37 cellular contexts compared by ENCODE assay signal in the genomic region with DNA sequence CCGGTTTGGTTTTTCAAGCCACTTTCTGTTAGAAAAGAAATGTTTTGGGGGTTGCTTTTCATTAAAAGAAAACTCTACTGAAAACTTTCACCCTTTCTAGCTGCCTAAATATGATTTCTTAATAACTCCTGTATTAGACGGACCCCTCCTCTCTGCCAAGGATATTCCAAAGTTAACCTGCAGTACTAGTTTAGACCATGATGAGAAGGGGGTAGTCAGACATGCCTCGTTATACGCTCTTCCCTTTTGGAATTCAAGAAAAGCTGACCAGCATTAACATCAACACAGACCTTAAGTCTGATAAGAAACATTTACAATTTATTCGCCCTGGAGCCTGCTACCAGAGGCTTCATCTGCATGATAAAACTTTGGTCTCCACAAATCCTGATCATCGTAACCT. TPM values are rescaled to one million over a fixed set of nuclear protein-coding genes. Genes with fewer than 3 reads are reported as not detected.
"Had no signal": no experiment of that assay in that cellular context is flagged by ENCODE, and none has a peak within 500 bp of the region (broad histone marks: within the 10 kb centered on the region; RNA-seq: fewer than 3 reads in every experiment).

No MANE protein-coding gene starts in this region.

- H3K9me3 ChIP-seq: adrenal gland, body of pancreas, breast epithelium had no signal

- H3K4me1 Mint-ChIP-seq: activated CD4-positive, alpha-beta T cell treated with anti-CD3 and anti-CD28 coated beads for 36 hours; activated CD4-positive, alpha-beta T cell treated with anti-CD3 and anti-CD28 coated beads, Interleukin-2, amount 10 ng/mL, durations not matched to agents 24 days and 14 days; activated naive CD8-positive, alpha-beta T cell treated with anti-CD3 and anti-CD28 coated beads for 36 hours; activated T-helper 17 cell treated with anti-CD3 and anti-CD28 coated beads, Interleukin-2, amount 50 U/mL, for 72 hours had no signal

- H3K27me3 Mint-ChIP-seq: activated CD4-positive, alpha-beta memory T cell treated with anti-CD3 and anti-CD28 coated beads for 36 hours; activated CD4-positive, alpha-beta T cell treated with anti-CD3 and anti-CD28 coated beads for 36 hours; activated CD8-positive, alpha-beta T cell treated with anti-CD3 and anti-CD28 coated beads for 36 hours; activated naive CD8-positive, alpha-beta T cell treated with anti-CD3 and anti-CD28 coated beads for 36 hours had no signal

- H3K27ac ChIP-seq: adrenal gland, body of pancreas, brain microvascular endothelial cell, breast epithelium, VCaP had no signal

- DNase-seq: activated CD4-positive, alpha-beta memory T cell treated with anti-CD3 and anti-CD28 coated beads for 36 hours; activated CD4-positive, alpha-beta T cell treated with anti-CD3 and anti-CD28 coated beads for 1 hour; activated CD4-positive, alpha-beta T cell treated with anti-CD3 and anti-CD28 coated beads for 36 hours; activated CD4-positive, alpha-beta T cell treated with anti-CD3 and anti-CD28 coated beads, Interleukin-2, amount 10 ng/mL, durations not matched to agents 24 days and 14 days; activated CD4-positive, alpha-beta T cell treated with anti-CD3 and anti-CD28 coated beads, Interleukin-2, amount 50 U/mL, for 1 hour; activated CD4-positive, alpha-beta T cell treated with anti-CD3 and anti-CD28 coated beads, Interleukin-2, amount 50 U/mL, for 4 hours; activated CD4-positive, CD25-positive, alpha-beta regulatory T cell; activated CD8-positive, alpha-beta memory T cell treated with anti-CD3 and anti-CD28 coated beads, Interleukin-2, amount 50 U/mL, for 4 hours; activated CD8-positive, alpha-beta T cell treated with anti-CD3 and anti-CD28 coated beads for 36 hours; activated effector memory CD4-positive, alpha-beta T cell treated with anti-CD3 and anti-CD28 coated beads, Interleukin-2, amount 50 U/mL, for 16 hours; activated gamma-delta T cell treated with Interleukin-2 at 50 U/mL for 16 hours; activated naive CD4-positive, alpha-beta T cell; activated naive CD4-positive, alpha-beta T cell treated with anti-CD3 and anti-CD28 coated beads for 36 hours; activated naive CD4-positive, alpha-beta T cell treated with anti-CD3 and anti-CD28 coated beads, Interleukin-2, amount 50 U/mL, for 16 hours; activated naive CD8-positive, alpha-beta T cell treated with anti-CD3 and anti-CD28 coated beads for 36 hours; activated T-cell treated with anti-CD3 and anti-CD28 coated beads for 4 hours; activated T-cell treated with anti-CD3 and anti-CD28 coated beads, Interleukin-2, amount 50 U/mL, for 1 hour; activated T-cell treated with anti-CD3 and anti-CD28 coated beads, Interleukin-2, amount 50 U/mL, for 4 hours; activated T-cell treated with anti-CD3 and anti-CD28 coated beads, Interleukin-2, amount 50 U/mL, for 72 hours; adrenal gland; amniotic stem cell; aorta; body of pancreas; brain microvascular endothelial cell; central memory CD4-positive, alpha-beta T cell; T-helper 2 cell; T-helper 9 cell had no signal

- H3K36me3 Mint-ChIP-seq: activated CD4-positive, alpha-beta memory T cell treated with anti-CD3 and anti-CD28 coated beads for 36 hours; activated naive CD4-positive, alpha-beta T cell treated with anti-CD3 and anti-CD28 coated beads, Interleukin-2, amount 50 U/mL, for 72 hours; activated naive CD8-positive, alpha-beta T cell treated with anti-CD3 and anti-CD28 coated beads for 36 hours had no signal

- H3K27ac Mint-ChIP-seq: activated CD4-positive, alpha-beta memory T cell treated with anti-CD3 and anti-CD28 coated beads for 36 hours; activated CD4-positive, alpha-beta T cell treated with anti-CD3 and anti-CD28 coated beads for 36 hours; activated CD4-positive, alpha-beta T cell treated with anti-CD3 and anti-CD28 coated beads, Interleukin-2, amount 10 ng/mL, durations not matched to agents 24 days and 14 days; activated CD8-positive, alpha-beta T cell treated with anti-CD3 and anti-CD28 coated beads for 36 hours; activated naive CD4-positive, alpha-beta T cell treated with anti-CD3 and anti-CD28 coated beads for 36 hours; activated naive CD4-positive, alpha-beta T cell treated with anti-CD3 and anti-CD28 coated beads, Interleukin-2, amount 50 U/mL, for 72 hours; activated naive CD8-positive, alpha-beta T cell treated with anti-CD3 and anti-CD28 coated beads for 36 hours; activated T-cell treated with anti-CD3 and anti-CD28 coated beads, Interleukin-2, amount 50 U/mL, for 72 hours; activated T-helper 1 cell treated with anti-CD3 and anti-CD28 coated beads, Interleukin-12 subunit alpha, Interleukin-12 subunit beta, Interleukin-2, Interleukin-4 antibody, amounts not matched to agents 30 ng/mL and 10 ng/mL and 1 ng/mL, durations not matched to agents 14 hours and 24 hours and 36 hours; activated T-helper 17 cell treated with anti-CD3 and anti-CD28 coated beads, Interleukin-2, amount 50 U/mL, for 72 hours; T-helper 2 cell treated with Interferon-gamma antibody and Interleukin-4, amounts not matched to agents 5 μg/mL and 100 μg/mL, for 36 hours had no signal

- H3K4me3 Mint-ChIP-seq: activated CD4-positive, alpha-beta memory T cell treated with anti-CD3 and anti-CD28 coated beads for 36 hours; activated CD4-positive, alpha-beta T cell treated with anti-CD3 and anti-CD28 coated beads for 36 hours; activated CD4-positive, alpha-beta T cell treated with anti-CD3 and anti-CD28 coated beads, Interleukin-2, amount 10 ng/mL, durations not matched to agents 24 days and 14 days; activated CD8-positive, alpha-beta T cell treated with anti-CD3 and anti-CD28 coated beads for 36 hours; activated naive CD4-positive, alpha-beta T cell treated with anti-CD3 and anti-CD28 coated beads for 36 hours; activated naive CD8-positive, alpha-beta T cell treated with anti-CD3 and anti-CD28 coated beads for 36 hours; activated T-cell treated with anti-CD3 and anti-CD28 coated beads, Interleukin-2, amount 50 U/mL, for 4 hours; activated T-cell treated with anti-CD3 and anti-CD28 coated beads, Interleukin-2, amount 50 U/mL, for 72 hours; activated T-helper 1 cell treated with anti-CD3 and anti-CD28 coated beads, Interleukin-12 subunit alpha, Interleukin-12 subunit beta, Interleukin-2, Interleukin-4 antibody, amounts not matched to agents 30 ng/mL and 10 ng/mL and 1 ng/mL, durations not matched to agents 14 hours and 24 hours and 36 hours; activated T-helper 17 cell treated with anti-CD3 and anti-CD28 coated beads, Interleukin-2, amount 50 U/mL, for 72 hours; T-helper 2 cell treated with Interferon-gamma antibody and Interleukin-4, amounts not matched to agents 5 μg/mL and 100 μg/mL, for 36 hours had no signal

- H3K27me3 ChIP-seq: adrenal gland, body of pancreas, brain microvascular endothelial cell, breast epithelium had no signal

- H3K9me3 Mint-ChIP-seq: activated CD4-positive, alpha-beta T cell treated with anti-CD3 and anti-CD28 coated beads, Interleukin-2, amount 10 ng/mL, durations not matched to agents 24 days and 14 days; activated CD8-positive, alpha-beta T cell treated with anti-CD3 and anti-CD28 coated beads for 36 hours; activated naive CD4-positive, alpha-beta T cell treated with anti-CD3 and anti-CD28 coated beads for 36 hours; activated naive CD4-positive, alpha-beta T cell treated with anti-CD3 and anti-CD28 coated beads, Interleukin-2, amount 50 U/mL, for 72 hours; activated naive CD8-positive, alpha-beta T cell treated with anti-CD3 and anti-CD28 coated beads for 36 hours; activated T-cell treated with anti-CD3 and anti-CD28 coated beads, Interleukin-2, amount 50 U/mL, for 4 hours; activated T-cell treated with anti-CD3 and anti-CD28 coated beads, Interleukin-2, amount 50 U/mL, for 72 hours; activated T-helper 1 cell treated with anti-CD3 and anti-CD28 coated beads, Interleukin-12 subunit alpha, Interleukin-12 subunit beta, Interleukin-2, Interleukin-4 antibody, amounts not matched to agents 30 ng/mL and 10 ng/mL and 1 ng/mL, durations not matched to agents 14 hours and 24 hours and 36 hours; activated T-helper 17 cell treated with anti-CD3 and anti-CD28 coated beads, Interleukin-2, amount 50 U/mL, for 72 hours; T-helper 2 cell treated with Interferon-gamma antibody and Interleukin-4, amounts not matched to agents 5 μg/mL and 100 μg/mL, for 36 hours had no signal

- ATAC-seq: activated CD4-positive, alpha-beta T cell treated with anti-CD3 and anti-CD28 coated beads for 36 hours; activated CD4-positive, CD25-positive, alpha-beta regulatory T cell treated with anti-CD3 and anti-CD28 coated beads, Interleukin-2, amount 50 U/mL, for 24 hours; activated CD8-positive, alpha-beta T cell treated with anti-CD3 and anti-CD28 coated beads for 36 hours; activated naive CD4-positive, alpha-beta T cell treated with anti-CD3 and anti-CD28 coated beads, Interleukin-2, amount 50 U/mL, for 72 hours; activated T-cell treated with anti-CD3 and anti-CD28 coated beads, Interleukin-2, amount 50 U/mL, for 4 hours; activated T-cell treated with anti-CD3 and anti-CD28 coated beads, Interleukin-2, amount 50 U/mL, for 72 hours; activated T-helper 17 cell treated with anti-CD3 and anti-CD28 coated beads, Interleukin-2, amount 50 U/mL, for 72 hours; body of pancreas had no signal

- H3K36me3 ChIP-seq: adrenal gland, brain microvascular endothelial cell, breast epithelium had no signal

- H3K4me3 ChIP-seq: adrenal gland, body of pancreas, breast epithelium had no signal

- H3K4me1 ChIP-seq: adrenal gland, breast epithelium had no signal

RNA-seq across cellular contexts. Expression of gene SLC25A52, which starts 16.0 kb away (rescaled TPM):
- total RNA-seq: activated CD4-positive, alpha-beta T cell treated with anti-CD3 and anti-CD28 coated beads for 36 hours; activated CD4-positive, alpha-beta T cell treated with anti-CD3 and anti-CD28 coated beads, Interleukin-2, amount 10 ng/mL, durations not matched to agents 24 days and 14 days; activated CD8-positive, alpha-beta memory T cell treated with anti-CD3 and anti-CD28 coated beads for 36 hours; activated CD8-positive, alpha-beta T cell treated with anti-CD3 and anti-CD28 coated beads for 36 hours; activated naive CD4-positive, alpha-beta T cell treated with anti-CD3 and anti-CD28 coated beads for 36 hours; activated naive CD4-positive, alpha-beta T cell treated with anti-CD3 and anti-CD28 coated beads, Interleukin-2, amount 50 U/mL, for 72 hours; activated naive CD8-positive, alpha-beta T cell treated with anti-CD3 and anti-CD28 coated beads for 36 hours; activated T-cell treated with anti-CD3 and anti-CD28 coated beads, Interleukin-2, amount 50 U/mL, for 4 hours; activated T-cell treated with anti-CD3 and anti-CD28 coated beads, Interleukin-2, amount 50 U/mL, for 72 hours; activated T-helper 1 cell treated with anti-CD3 and anti-CD28 coated beads, Interleukin-12 subunit alpha, Interleukin-12 subunit beta, Interleukin-2, Interleukin-4 antibody, amounts not matched to agents 30 ng/mL and 10 ng/mL and 1 ng/mL, durations not matched to agents 14 hours and 24 hours and 36 hours; activated T-helper 17 cell treated with anti-CD3 and anti-CD28 coated beads, Interleukin-2, amount 50 U/mL, for 72 hours; astrocyte; body of pancreas; cardiac septum had no signal
- polyA plus RNA-seq: adrenal gland, aorta had no signal
